ENCODE assay signal across 8 cellular contexts in the genomic region with DNA sequence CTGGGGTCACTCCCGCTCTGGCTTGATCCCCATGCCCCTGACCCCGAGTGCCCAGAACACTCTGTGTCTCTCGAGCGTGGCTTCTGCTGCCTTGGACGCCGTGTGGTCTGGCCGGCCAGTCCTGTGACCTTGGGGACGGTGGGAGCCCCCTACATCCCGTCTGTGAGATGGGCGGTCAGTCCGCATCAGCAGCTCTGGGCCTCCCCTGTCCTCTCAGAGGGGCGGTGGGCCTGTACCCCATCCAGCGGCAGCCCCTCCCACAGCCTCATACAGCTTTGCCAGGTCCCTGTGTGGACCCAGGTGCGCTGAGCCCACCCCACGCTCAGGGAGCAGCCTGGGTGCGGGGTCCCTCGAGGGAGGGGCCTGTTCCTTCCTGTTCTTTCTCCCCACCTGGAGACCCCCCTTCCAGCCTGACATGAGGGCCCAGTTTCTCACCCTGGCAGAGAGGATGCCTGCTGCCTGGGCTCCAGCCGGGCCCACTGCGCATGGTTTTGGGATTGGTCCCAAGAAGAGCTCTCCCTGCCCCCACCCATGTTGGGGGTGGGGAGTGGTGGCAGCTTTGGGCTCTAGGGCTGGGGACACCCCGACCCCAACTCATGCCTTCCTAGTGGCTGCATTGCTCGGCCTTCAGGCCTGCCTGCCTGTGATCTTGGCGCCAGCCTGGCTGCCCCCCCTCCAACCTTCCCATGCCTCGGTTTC. TPM values are rescaled to one million over a fixed set of nuclear protein-coding genes. Genes with fewer than 3 reads are reported as not detected.
DNase-seq lines count a peak whose midpoint lies in the region; ATAC-seq and TF ChIP-seq lines count a peak whose summit lies in the region.

No MANE protein-coding gene starts in this region.

- no peaks in the 10 kb centered on the region for H3K27me3 ChIP-seq in right lobe of liver

- WGBS in right lobe of liver (ENCODE audit: insufficient coverage, low coverage, low lambda C conversion rate, missing lambda C conversion rate), result 21% methylated on average over 8 of the region's 23 CpGs

- peaks cover 2% of the 10 kb centered on the region for H3K36me3 Mint-ChIP-seq in activated T-cell treated with anti-CD3 and anti-CD28 coated beads, Interleukin-2, amount 50 U/mL, for 4 hours (ENCODE audit: insufficient read depth)
- H3K36me3 Mint-ChIP-seq in brain, result peaks cover 25% of the 10 kb centered on the region
- H3K36me3 Mint-ChIP-seq in type B pancreatic cell, result no peaks in the 10 kb centered on the region

- H3K36me3 ChIP-seq in right lobe of liver, result no peaks in the 10 kb centered on the region

- peaks cover 0 to 23% (median 3%) of the 10 kb centered on the region in 4 donors for H3K4me1 ChIP-seq in right lobe of liver

- peaks cover 27% of the 10 kb centered on the region for H3K4me1 Mint-ChIP-seq in activated T-cell treated with anti-CD3 and anti-CD28 coated beads, Interleukin-2, amount 50 U/mL, for 4 hours (ENCODE audit: low read depth)
- H3K4me1 Mint-ChIP-seq in brain (peaks cover 37% of the 10 kb centered on the region), type B pancreatic cell (ENCODE audit: unreplicated experiment) (peaks cover 12% of the 10 kb centered on the region)

- no peak for TF ChIP-seq POLR2A in right lobe of liver (IDR thresholded peaks at IDR 0.05)

- ATAC-seq in activated T-cell treated with anti-CD3 and anti-CD28 coated beads, Interleukin-2, amount 50 U/mL, for 4 hours, result no peak
- ATAC-seq in right lobe of liver (peak in 1 of 4 donors; percentile 1), GM18861 (IDR thresholded peaks at IDR 0.05; ENCODE audit: unreplicated experiment) (no peak)

- intact Hi-C loops in right lobe of liver (cut with DNase I), result no loop called here

- H3K27ac Mint-ChIP-seq in brain (peak overlapping the region; percentile 86 to 97 (median 87)), type B pancreatic cell (peak overlapping the region; percentile 84)

- no peak for TF ChIP-seq CTCF in brain (conservative IDR thresholded peaks at IDR 0.05)
- TF ChIP-seq CTCF in right lobe of liver (IDR thresholded peaks at IDR 0.05), result no peak
- TF ChIP-seq CTCF in type B pancreatic cell (conservative IDR thresholded peaks at IDR 0.05), result no peak

- no peaks in the 10 kb centered on the region for H3K9me3 Mint-ChIP-seq in activated T-cell treated with anti-CD3 and anti-CD28 coated beads, Interleukin-2, amount 50 U/mL, for 4 hours
- H3K9me3 Mint-ChIP-seq in brain (peaks cover 0 to 5% (median 2%) of the 10 kb centered on the region in 5 experiments), type B pancreatic cell (no peaks in the 10 kb centered on the region)

- H3K27me3 Mint-ChIP-seq in activated T-cell treated with anti-CD3 and anti-CD28 coated beads, Interleukin-2, amount 50 U/mL, for 4 hours (ENCODE audit: low read depth), result no peaks in the 10 kb centered on the region
- H3K27me3 Mint-ChIP-seq in brain, result peaks cover 9% of the 10 kb centered on the region
- no peaks in the 10 kb centered on the region for H3K27me3 Mint-ChIP-seq in type B pancreatic cell

- peak overlapping the region; percentile 90 for H3K4me3 Mint-ChIP-seq in activated T-cell treated with anti-CD3 and anti-CD28 coated beads, Interleukin-2, amount 50 U/mL, for 4 hours
- H3K4me3 Mint-ChIP-seq in brain, result peak overlapping the region; percentile 85 to 93 (median 88)
- peak overlapping the region; percentile 91 for H3K4me3 Mint-ChIP-seq in type B pancreatic cell

- H3K9me3 ChIP-seq in right lobe of liver, result no peaks in the 10 kb centered on the region

- no peak overlapping the region for H3K27ac ChIP-seq in right lobe of liver

- H3K4me3 ChIP-seq in right lobe of liver, result peak overlapping the region in 2 of 3 donors; percentile 54 to 74

- DNase-seq in activated T-cell treated with anti-CD3 and anti-CD28 coated beads, Interleukin-2, amount 50 U/mL, for 4 hours, result no peak
- DNase-seq in activated T-cell treated with anti-CD3 and anti-CD28 coated beads, Interleukin-2, amount 50 U/mL, for 48 hours, result no peak
- DNase-seq in right lobe of liver (no peak), type B pancreatic cell (ENCODE audit: extremely low spot score, unreplicated experiment) (no peak), NCI-H2107 treated with DMSO at 0.1 percent for 48 hours (lab: John Stamatoyannopoulos, UW; ENCODE audit: unreplicated experiment) (no peak), NCI-H2029 treated with DMSO at 0.1 percent for 48 hours (lab: John Stamatoyannopoulos, UW) (no peak)

RNA-seq across cellular contexts. Expression of a gene that starts 1.5 kb away (rescaled TPM):
- total RNA-seq in activated T-cell treated with anti-CD3 and anti-CD28 coated beads, Interleukin-2, amount 50 U/mL, for 4 hours, result 100 to 1,000 TPM; 154 to 166 (median 154) TPM
- 96.6 TPM for polyA plus RNA-seq in brain (ENCODE audit: insufficient read depth, low read depth, low replicate concordance)
- total RNA-seq in right lobe of liver, result 10 to 100 TPM; 18.6 to 45.1 (median 29.2) TPM
- 113 and 194 TPM in 2 replicates for total RNA-seq in type B pancreatic cell (ENCODE audit: low replicate concordance)

RNA-seq across cellular contexts. Expression of a gene that starts 22.8 kb away (rescaled TPM):
- 1 to 10 TPM in 2 of 3 donors, under 1 TPM in 1; 0.71 to 1.7 (median 1.2) TPM for total RNA-seq in activated T-cell treated with anti-CD3 and anti-CD28 coated beads, Interleukin-2, amount 50 U/mL, for 4 hours
- polyA plus RNA-seq in brain (ENCODE audit: insufficient read depth, low read depth, low replicate concordance), result 0.41 TPM
- under 1 TPM in 3 of 6 experiments, not detected in 3; 0.07 to 0.44 (median 0.35) TPM for total RNA-seq in right lobe of liver
- total RNA-seq in type B pancreatic cell (ENCODE audit: low replicate concordance), result 0.76 and 4.1 TPM in 2 replicates

RNA-seq across cellular contexts. Expression of a gene that starts 53.5 kb away (rescaled TPM):
- 1 to 10 TPM in 1 of 3 donors, under 1 TPM in 2; 0.90 to 1.4 (median 0.91) TPM for total RNA-seq in activated T-cell treated with anti-CD3 and anti-CD28 coated beads, Interleukin-2, amount 50 U/mL, for 4 hours
- 360 TPM for polyA plus RNA-seq in brain (ENCODE audit: insufficient read depth, low read depth, low replicate concordance)
- total RNA-seq in right lobe of liver (10 to 100 TPM; 11.2 to 50.0 (median 27.5) TPM), type B pancreatic cell (ENCODE audit: low replicate concordance) (11.2 and 20.3 TPM in 2 replicates)
